In genomic region chr6:11161031-11161966, GRCh38 we compare ENCODE assay signal across 13 cellular contexts. TPM values are rescaled to one million over a fixed set of nuclear protein-coding genes. Genes with fewer than 3 reads are reported as not detected.
A peak's percentile ranks its signal among the peaks of the same experiment; 100 is the strongest.
DNase-seq lines count a peak whose midpoint lies in the region; ATAC-seq and TF ChIP-seq lines count a peak whose summit lies in the region.
"Had no signal": no experiment of that assay in that cellular context is flagged by ENCODE, and none has a peak within 500 bp of the region (broad histone marks: within the 10 kb centered on the region; RNA-seq: fewer than 3 reads in every experiment).

No MANE protein-coding gene starts in this region.

- peak; percentile 34 for DNase-seq in EL
- DNase-seq in RPMI7951 (ENCODE audit: low read depth): peak; percentile 71
- peak; percentile 32 for DNase-seq in fibroblast of gingiva (ENCODE audit: low read depth)
- no peak for DNase-seq in osteocyte (ENCODE audit: extremely low spot score, unreplicated experiment)
- no peak for DNase-seq in D341Med (ENCODE audit: low spot score)
- DNase-seq in HT-29 (ENCODE audit: low spot score): no peak
- no peak for DNase-seq in PC-9
- DNase-seq: body of pancreas; CD8-positive, alpha-beta T cell; esophagus squamous epithelium; NCI-H446 treated with DMSO at 0.1 percent for 48 hours; thyroid gland had no signal

- H3K4me3 Mint-ChIP-seq in osteocyte (ENCODE audit: unreplicated experiment): no peak overlapping the region
- H3K4me3 Mint-ChIP-seq: CD8-positive, alpha-beta T cell had no signal

- H3K27me3 ChIP-seq in PC-9 (ENCODE audit: insufficient read depth, low read depth): no peaks in the 10 kb centered on the region
- H3K27me3 ChIP-seq: body of pancreas, esophagus squamous epithelium, thyroid gland had no signal

- no TSS peak for BruUV-seq in PC-9 (replicated peaks; lab: Mats Ljungman, UMichigan)

- H3K9me2 ChIP-seq in PC-9 (ENCODE audit: insufficient read depth): no peaks in the 10 kb centered on the region

- no peak for TF ChIP-seq CTCF in osteocyte (IDR thresholded peaks at IDR 0.05)
- no peak for TF ChIP-seq CTCF in PC-9 (conservative IDR thresholded peaks at IDR 0.05)

- H3K4me3 ChIP-seq in PC-9: no peak overlapping the region
- H3K4me3 ChIP-seq: body of pancreas, esophagus squamous epithelium, thyroid gland had no signal

- H3K9me3 Mint-ChIP-seq in osteocyte (ENCODE audit: unreplicated experiment): no peaks in the 10 kb centered on the region
- H3K9me3 Mint-ChIP-seq: CD8-positive, alpha-beta T cell had no signal

- no peaks in the 10 kb centered on the region for H3K27me3 Mint-ChIP-seq in osteocyte (ENCODE audit: unreplicated experiment)

- H3K4me1 ChIP-seq in PC-9 (replicated peaks; ENCODE audit: insufficient read depth): no peaks in the 10 kb centered on the region
- H3K4me1 ChIP-seq: body of pancreas, esophagus squamous epithelium, thyroid gland had no signal

- no peaks in the 10 kb centered on the region for H4K20me1 ChIP-seq in PC-9 (ENCODE audit: insufficient read depth)

- POLR2A ChIA-PET in PC-9 (lab: Charles Lee; ENCODE audit: unreplicated experiment): interaction anchor here (0.7 kb wide), 1 partner anchor 229 kb away, joined by 3 read pairs; no protein-coding TSS in a partner anchor

- no peaks in the 10 kb centered on the region for H3K9me3 ChIP-seq in PC-9 (ENCODE audit: insufficient read depth, low read depth)
- H3K9me3 ChIP-seq: body of pancreas, thyroid gland had no signal

- CTCF ChIA-PET in PC-9 (lab: Charles Lee): no interaction called here

- peak overlapping the region; percentile 83 for H3K27ac Mint-ChIP-seq in osteocyte (ENCODE audit: unreplicated experiment)
- H3K27ac Mint-ChIP-seq: CD8-positive, alpha-beta T cell had no signal

- no peak for ATAC-seq in GM21390 (IDR thresholded peaks at IDR 0.05; ENCODE audit: unreplicated experiment)
- ATAC-seq: body of pancreas; CD8-positive, alpha-beta T cell had no signal

- H3K27ac ChIP-seq in PC-9: no peak overlapping the region
- H3K27ac ChIP-seq: body of pancreas, esophagus squamous epithelium, thyroid gland had no signal

- no peak overlapping the region for H2AFZ ChIP-seq in PC-9

- no peaks in the 10 kb centered on the region for H3K36me3 Mint-ChIP-seq in osteocyte (ENCODE audit: unreplicated experiment)
- H3K36me3 Mint-ChIP-seq: CD8-positive, alpha-beta T cell had no signal

- no peaks in the 10 kb centered on the region for H3K79me2 ChIP-seq in PC-9 (ENCODE audit: low read depth)

- no peaks in the 10 kb centered on the region for H3K36me3 ChIP-seq in PC-9 (ENCODE audit: low read depth)
- H3K36me3 ChIP-seq: esophagus squamous epithelium, thyroid gland had no signal

- H3K4me2 ChIP-seq in PC-9: no peak overlapping the region

- peaks cover 16% of the 10 kb centered on the region for H3K4me1 Mint-ChIP-seq in osteocyte (ENCODE audit: unreplicated experiment)

- intact Hi-C loops in PC-9 (cut with micrococcal nuclease; ENCODE audit: unreplicated experiment): no loop called here

- H3F3A ChIP-seq in PC-9 (ENCODE audit: insufficient read depth, low read depth): no peaks in the 10 kb centered on the region

RNA-seq across cellular contexts. Expression of gene ERVFRD-1, which starts 49.8 kb away (rescaled TPM):
- not detected in 2 replicates for total RNA-seq in RPMI7951 (2014; rRNA removed; shearing (Covaris generic))
- total RNA-seq in osteocyte (not detected in 2 replicates), PC-9 (2021) (not detected in 2 replicates)
- total RNA-seq in HT-29 (2014; rRNA removed; shearing (Covaris generic)): not detected in 2 replicates
- total RNA-seq: body of pancreas; CD8-positive, alpha-beta T cell; thyroid gland had no signal

Comparison
In these comparisons a context has a peak if more than half of its experiments do, and no peak if none do; other contexts are left out.
1. DNase-seq: peak in EL (single experiment), RPMI7951 (single experiment) and fibroblast of gingiva (single experiment); none in osteocyte (single experiment), D341Med (single experiment), HT-29 (single experiment) and PC-9 (0 of 2).